ENCODE assay signal across 27 cellular contexts in the genomic region with DNA sequence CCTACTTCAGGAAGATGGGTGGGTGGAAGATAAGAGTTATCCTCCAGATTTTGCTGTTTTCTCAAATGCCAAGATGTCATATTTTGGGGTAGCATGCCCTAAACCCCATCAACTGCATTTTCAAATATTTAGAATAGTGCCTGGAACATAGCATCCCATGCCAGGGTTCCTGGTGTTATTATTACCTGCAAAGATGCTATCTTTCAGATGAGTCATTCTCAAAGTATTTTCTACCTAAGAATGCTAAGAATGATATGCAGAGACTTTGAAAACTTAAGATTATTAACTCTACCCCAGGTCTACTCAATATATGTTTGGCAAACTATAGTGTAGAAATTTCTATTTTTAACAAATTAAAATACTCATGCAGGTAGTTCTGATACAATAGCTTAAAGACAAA.
"Had no signal": no experiment of that assay in that cellular context is flagged by ENCODE, and none has a peak within 500 bp of the region (broad histone marks: within the 10 kb centered on the region; RNA-seq: fewer than 3 reads in every experiment).

No MANE protein-coding gene starts in this region.

- H3K4me1 ChIP-seq: heart right ventricle, left lung, lower lobe of right lung, stomach, testis, thyroid gland, transverse colon, upper lobe of left lung, vagina had no signal

- ATAC-seq: heart right ventricle; left colon; left lung; lower lobe of right lung; mucosa of descending colon; naive thymus-derived CD4-positive, alpha-beta T cell; natural killer cell treated with Interleukin-12 subunit alpha and Interleukin-12 subunit beta and Interleukin-15 and Interleukin-18, amount 100 ng/mL, for 72 hours; right cardiac atrium; sciatic nerve; stimulated activated memory B cell treated with anti-CD40 and anti-IgM and Interleukin-4, amounts not matched to agents 10 μg/mL and 1 μg/mL and 100 μg/mL, for 72 hours; stimulated activated naive CD8-positive, alpha-beta T cell treated with anti-CD3 and anti-CD28 coated beads, Interleukin-15, Interleukin-2, amounts not matched to agents 100 U/mL and 50 U/mL, for 24 hours had no signal

- DNase-seq: heart right ventricle; islet precursor cell; left colon; left lung; lower lobe of right lung; midbrain; mucosa of descending colon; naive thymus-derived CD4-positive, alpha-beta T cell; ovary; retina; right cardiac atrium; stimulated activated CD4-positive, alpha-beta T cell treated with anti-CD3 and anti-CD28 coated beads, Interleukin-12 subunit alpha, Interleukin-12 subunit beta, amount 100 ng/mL, for 4 hours; stimulated activated CD4-positive, alpha-beta T cell treated with anti-CD3 and anti-CD28 coated beads, Interleukin-15, amount 100 ng/mL, for 24 hours; stimulated activated CD4-positive, alpha-beta T cell treated with anti-CD3 and anti-CD28 coated beads, Interleukin-4, amount 100 ng/mL, for 4 hours; stimulated activated CD8-positive, alpha-beta memory T cell treated with anti-CD3 and anti-CD28 coated beads, Interleukin-4, amount 100 ng/mL, for 48 hours; stimulated activated naive CD8-positive, alpha-beta T cell treated with anti-CD3 and anti-CD28 coated beads, Interleukin-15, Interleukin-2, amounts not matched to agents 100 U/mL and 50 U/mL, for 24 hours; stomach; testis; thyroid gland; transverse colon; upper lobe of left lung had no signal

- H3K27ac ChIP-seq: heart right ventricle, hepatocyte, left lung, lower lobe of right lung, ovary, skin epidermis, stomach, testis, thyroid gland, transverse colon, upper lobe of left lung, vagina had no signal

- H2AFZ ChIP-seq: hepatocyte had no signal

- H3K36me3 ChIP-seq: heart right ventricle, left lung, lower lobe of right lung, ovary, stomach, thyroid gland, transverse colon, upper lobe of left lung, vagina had no signal

- H3K9me3 ChIP-seq: left lung, lower lobe of right lung, mucosa of descending colon, ovary, stomach, testis, thyroid gland, transverse colon, upper lobe of left lung, vagina had no signal

- H3K27me3 ChIP-seq: heart right ventricle, hepatocyte, left lung, ovary, stomach, testis, thyroid gland, transverse colon, upper lobe of left lung, vagina had no signal

- H3K4me3 ChIP-seq: heart right ventricle, hepatocyte, left lung, lower lobe of right lung, mucosa of descending colon, ovary, skin epidermis, stomach, testis, thyroid gland, transverse colon, upper lobe of left lung, vagina had no signal

- H3K79me2 ChIP-seq: hepatocyte had no signal

- H3K4me2 ChIP-seq: hepatocyte had no signal
